ENCODE assay signal across 3 cellular contexts in genomic region chr12:106097011-106097410, GRCh38.
A peak's percentile ranks its signal among the peaks of the same experiment; 100 is the strongest.
TF ChIP-seq lines count a peak whose summit lies in the region.

No MANE protein-coding gene starts in this region.

TF ChIP-seq in IMR-90, 13 proteins besides CTCF, POLR2A, EP300 and RAD21:
- no peak for TF ChIP-seq MAFK (IDR thresholded peaks at IDR 0.05; ENCODE audit: low read depth, low read length)
- TF ChIP-seq CEBPB (IDR thresholded peaks at IDR 0.05; ENCODE audit: low read depth, low read length): no peak

TF ChIP-seq in endothelial cell of umbilical vein, 7 proteins besides CTCF, POLR2A, EP300 and RAD21:
- peak; percentile 12 for TF ChIP-seq FOS (IDR thresholded peaks at IDR 0.05; ENCODE audit: borderline replicate concordance, insufficient read depth, low read length)
- no peak for TF ChIP-seq EZH2 (IDR thresholded peaks at IDR 0.05; ENCODE audit: borderline replicate concordance, low read depth, low read length, severe bottlenecking)

TF ChIP-seq in liver, 16 proteins besides CTCF, POLR2A, EP300 and RAD21:
- TF ChIP-seq HNF4A (conservative IDR thresholded peaks at IDR 0.05) (no peak), RXRA (IDR thresholded peaks at IDR 0.05) (no peak), EGR1 (IDR thresholded peaks at IDR 0.05; ENCODE audit: low read depth in 2 of 2) (no peak), YY1 (IDR thresholded peaks at IDR 0.05) (no peak), GABPA (IDR thresholded peaks at IDR 0.05 in 1 of 2, conservative IDR thresholded peaks at IDR 0.05 in 1 of 2) (no peak), MAX (IDR thresholded peaks at IDR 0.05) (no peak), HNF4G (IDR thresholded peaks at IDR 0.05) (no peak), NR2F2 (IDR thresholded peaks at IDR 0.05) (no peak), ATF3 (IDR thresholded peaks at IDR 0.05) (no peak), TAF1 (conservative IDR thresholded peaks at IDR 0.05) (no peak), ZBTB33 (IDR thresholded peaks at IDR 0.05) (no peak)
